In the genomic region with DNA sequence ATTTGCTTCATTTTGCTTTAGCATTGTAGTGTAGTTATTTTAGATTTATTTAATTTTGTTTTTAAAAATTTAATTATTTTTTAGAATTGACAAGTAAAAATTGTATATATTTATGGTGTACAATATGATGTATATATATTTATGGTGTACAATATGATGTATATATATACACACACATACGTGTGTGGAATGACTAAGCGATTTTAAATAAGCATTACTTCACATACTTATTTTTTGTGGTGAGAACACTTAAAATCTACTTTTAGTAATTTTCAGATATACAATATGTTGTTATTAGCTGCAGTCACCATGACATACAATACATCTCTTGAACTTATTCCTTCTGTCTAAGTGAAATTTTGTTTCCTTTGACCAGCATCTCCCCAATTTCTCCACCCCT, we compare ENCODE assay signal across 22 cellular contexts.
"Had no signal": no experiment of that assay in that cellular context is flagged by ENCODE, and none has a peak within 500 bp of the region (broad histone marks: within the 10 kb centered on the region; RNA-seq: fewer than 3 reads in every experiment).

No MANE protein-coding gene starts in this region.

- H3K4me3 ChIP-seq: left lung, lower lobe of right lung, ovary, sigmoid colon, spleen, suprapubic skin, thoracic aorta, tibial artery, upper lobe of right lung had no signal

- H3K9me3 ChIP-seq: left lung, lower lobe of right lung, ovary, sigmoid colon, suprapubic skin, thoracic aorta, tibial artery, upper lobe of right lung had no signal

- FAIRE-seq: urothelium cell line had no signal

- DNase-seq: hippocampal formation; kidney; left colon; left lung; lower lobe of right lung; mammary epithelial cell; naive thymus-derived CD8-positive, alpha-beta T cell; ovary; retina; right cardiac atrium; sigmoid colon; small intestine; spleen; stimulated activated CD4-positive, alpha-beta T cell treated with anti-CD3 and anti-CD28 coated beads, Interleukin-4, amount 100 ng/mL, for 24 hours; stimulated activated naive CD4-positive, alpha-beta T cell; tibial artery; trophoblast cell; upper lobe of right lung had no signal

- ATAC-seq: left colon; left lung; lower lobe of right lung; naive thymus-derived CD8-positive, alpha-beta T cell; right cardiac atrium; stimulated activated effector memory CD8-positive, alpha-beta T cell treated with anti-CD3 and anti-CD28 coated beads, Interleukin-12 subunit alpha, Interleukin-12 subunit beta, amount 100 ng/mL, for 72 hours; upper lobe of right lung had no signal

- H3K4me1 ChIP-seq: sigmoid colon, tibial artery, upper lobe of right lung had no signal

- H3K27ac ChIP-seq: left lung, lower lobe of right lung, ovary, sigmoid colon, spleen, suprapubic skin, thoracic aorta, tibial artery, upper lobe of right lung had no signal
